Comparison of ENCODE assay signal across 12 cellular contexts in genomic region chr2:236824836-236825235, GRCh38.
DNase-seq lines count a peak whose midpoint lies in the region; ATAC-seq and TF ChIP-seq lines count a peak whose summit lies in the region.
"Had no signal": no experiment of that assay in that cellular context is flagged by ENCODE, and none has a peak within 500 bp of the region (broad histone marks: within the 10 kb centered on the region; RNA-seq: fewer than 3 reads in every experiment).

No MANE protein-coding gene starts in this region.

- no peaks in the 10 kb centered on the region for H3K36me3 ChIP-seq in prostate gland
- no peaks in the 10 kb centered on the region for H3K36me3 ChIP-seq in aorta (ENCODE audit: control insufficient read depth in 1 of 2, insufficient read depth in 2 of 2, low read length in 1 of 2)
- no peaks in the 10 kb centered on the region for H3K36me3 ChIP-seq in uterus

- no peaks in the 10 kb centered on the region for H3K27me3 ChIP-seq in prostate gland (replicated peaks; ENCODE audit: insufficient read depth)
- no peaks in the 10 kb centered on the region for H3K27me3 ChIP-seq in aorta (ENCODE audit: control insufficient read depth in 1 of 2, insufficient read depth in 2 of 2, low read length in 1 of 2)
- H3K27me3 ChIP-seq in uterus: no peaks in the 10 kb centered on the region

- H3K9me3 ChIP-seq in prostate gland (no peaks in the 10 kb centered on the region), aorta (ENCODE audit: control insufficient read depth, low read length) (peaks cover 2% of the 10 kb centered on the region), uterus (no peaks in the 10 kb centered on the region)

- TF ChIP-seq POLR2A in prostate gland (IDR thresholded peaks at IDR 0.05) (no peak), uterus (IDR thresholded peaks at IDR 0.05) (no peak)

- intact Hi-C loops in prostate gland (cut with DNase I) (no loop called here), aorta (cut with DNase I) (loop anchor here in 1 of 2 donors (10.0 kb wide), 1 partner anchor 190 kb away; no protein-coding TSS in a partner anchor), uterus (cut with DNase I; ENCODE audit: low total_unique reads) (no loop called here)

- H3K4me1 ChIP-seq in prostate gland (replicated peaks): no peaks in the 10 kb centered on the region
- no peaks in the 10 kb centered on the region for H3K4me1 ChIP-seq in aorta (ENCODE audit: control insufficient read depth in 1 of 2, insufficient read depth in 2 of 2, low read length in 2 of 2)
- no peaks in the 10 kb centered on the region for H3K4me1 ChIP-seq in uterus

- DNase-seq in LNCaP clone FGC (ENCODE audit: low read depth) (peak; percentile 99), NCI-H2196 (lab: John Stamatoyannopoulos, UW; ENCODE audit: unreplicated experiment) (peak; percentile 85), cerebellar cortex (ENCODE audit: low spot score) (peak; percentile 96), prostate gland (ENCODE audit: low spot score) (peak; percentile 85), aorta (no peak), dedifferentiated amniotic fluid mesenchymal stem cell (ENCODE audit: extremely low spot score) (no peak), uterus (no peak)
- DNase-seq: activated naive CD4-positive, alpha-beta T cell treated with anti-CD3 and anti-CD28 coated beads, Interleukin-2, amount 10 ng/mL, durations not matched to agents 7 days and 5 days; foreskin melanocyte; HCEC 1CT; stimulated activated CD4-positive, alpha-beta T cell treated with anti-CD3 and anti-CD28 coated beads, Interleukin-1b, Interleukin-23, amount 100 ng/mL, for 48 hours; stimulated activated naive B cell treated with anti-CD40 and anti-IgM and Interleukin-4, amounts not matched to agents 10 μg/mL and 1 μg/mL and 100 μg/mL, for 72 hours had no signal

- no peak for ATAC-seq in aorta (ENCODE audit: low FRiP score)
- ATAC-seq: stimulated activated naive B cell treated with anti-CD40 and anti-IgM and Interleukin-4, amounts not matched to agents 10 μg/mL and 1 μg/mL and 100 μg/mL, for 72 hours had no signal

- no peak overlapping the region for H3K27ac ChIP-seq in prostate gland
- H3K27ac ChIP-seq in aorta (ENCODE audit: low read depth in 1 of 2, low read length in 2 of 2): no peak overlapping the region
- H3K27ac ChIP-seq in uterus: no peak overlapping the region

- no peak for TF ChIP-seq CTCF in LNCaP clone FGC (IDR thresholded peaks at IDR 0.05; ENCODE audit: control insufficient read depth, extremely low read depth, insufficient read depth)
- TF ChIP-seq CTCF in prostate gland (IDR thresholded peaks at IDR 0.05): no peak
- no peak for TF ChIP-seq CTCF in uterus (IDR thresholded peaks at IDR 0.05)

- H3K4me3 ChIP-seq in LNCaP clone FGC (ENCODE audit: low read depth, low read length) (no peak overlapping the region), prostate gland (no peak overlapping the region), aorta (ENCODE audit: low read length in 2 of 2) (no peak overlapping the region), uterus (no peak overlapping the region)

- WGBS in prostate gland: 42% methylated on average over 3 of the region's 3 CpGs
- WGBS in aorta, 2 donors: 94 to 96% methylated on average over 3 of the region's 3 CpGs

Comparison
In these comparisons a context has a peak if more than half of its experiments do, and no peak if none do; other contexts are left out.
1. DNase-seq: peak in LNCaP clone FGC (single experiment), NCI-H2196 (single experiment), cerebellar cortex (single experiment) and prostate gland (single experiment); none in aorta (0 of 2), dedifferentiated amniotic fluid mesenchymal stem cell (single experiment) and uterus (0 of 2).